21 cellular contexts compared by ENCODE assay signal in the genomic region with DNA sequence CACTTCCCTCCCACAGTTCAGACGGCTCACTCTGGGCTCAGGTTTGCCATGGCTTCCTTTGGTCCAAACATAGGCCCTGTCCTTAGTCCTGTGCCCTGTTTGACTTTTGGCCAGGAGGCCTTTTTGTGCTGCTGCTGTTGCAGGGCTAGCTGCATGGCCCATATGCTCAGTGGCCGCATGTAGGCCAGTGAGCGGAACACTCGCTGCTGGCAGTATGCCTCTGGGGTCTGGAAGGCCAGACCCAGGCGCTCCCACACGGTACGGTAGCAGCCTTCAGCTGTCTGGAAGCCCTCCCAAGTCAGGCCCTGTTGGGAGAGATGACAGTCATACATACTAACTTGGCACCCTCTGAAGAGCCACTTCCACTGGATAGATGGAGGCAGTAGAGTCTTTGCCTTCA. TPM values are rescaled to one million over a fixed set of nuclear protein-coding genes. Genes with fewer than 3 reads are reported as not detected.
DNase-seq lines count a peak whose midpoint lies in the region; ATAC-seq, FAIRE-seq and TF ChIP-seq lines count a peak whose summit lies in the region.
"Had no signal": no experiment of that assay in that cellular context is flagged by ENCODE, and none has a peak within 500 bp of the region (broad histone marks: within the 10 kb centered on the region; RNA-seq: fewer than 3 reads in every experiment).

No MANE protein-coding gene starts in this region.

- no peak for FAIRE-seq in astrocyte (lab: Jason Lieb, UNC)

- no peak for DNase-seq in activated naive CD8-positive, alpha-beta T cell treated with anti-CD3 and anti-CD28 coated beads for 36 hours
- DNase-seq in astrocyte (ENCODE audit: low read depth) (no peak), memory B cell (ENCODE audit: low spot score in 2 of 2) (no peak), OCI-LY7 (ENCODE audit: low spot score) (no peak), esophagus squamous epithelium (lab: John Stamatoyannopoulos, UW) (no peak)
- no peak for DNase-seq in activated CD4-positive, alpha-beta memory T cell treated with anti-CD3 and anti-CD28 coated beads, Interleukin-2, amount 10 ng/mL, durations not matched to agents 7 days and 5 days
- DNase-seq: 8988T; BE2C; Caco-2; CD4-positive, CD25-positive, alpha-beta regulatory T cell; DMS153; GDM1; KBM-7; NCI-H187; NCI-H2107; NCI-H2227 treated with DMSO at 0.1 percent for 48 hours; NCI-H524 had no signal

- H2AFZ ChIP-seq in astrocyte (ENCODE audit: low read depth, low read length) (no peak overlapping the region), OCI-LY7 (ENCODE audit: low read length) (no peak overlapping the region)

- no peak overlapping the region for H3K4me3 ChIP-seq in astrocyte (ENCODE audit: insufficient read depth, low read depth, low read length)
- no peak overlapping the region for H3K4me3 ChIP-seq in OCI-LY7 (ENCODE audit: low read depth, low read length, poor library complexity, severe bottlenecking)
- no peak overlapping the region for H3K4me3 ChIP-seq in esophagus squamous epithelium
- H3K4me3 ChIP-seq: HAP-1, SJSA1 had no signal

- peaks cover 52% of the 10 kb centered on the region for H3K36me3 ChIP-seq in astrocyte (ENCODE audit: insufficient read depth, low read length)
- H3K36me3 ChIP-seq in OCI-LY7 (ENCODE audit: insufficient read depth, low read length), result peaks cover 70% of the 10 kb centered on the region; the same call in 1 of the 2 replicates
- peaks cover 27 to 81% (median 61%) of the 10 kb centered on the region in 3 donors for H3K36me3 ChIP-seq in esophagus squamous epithelium

- H4K20me1 ChIP-seq in astrocyte (ENCODE audit: insufficient read depth, low read length) (peaks cover 74% of the 10 kb centered on the region), OCI-LY7 (ENCODE audit: insufficient read depth, low read length) (no peaks in the 10 kb centered on the region)

- H3K9me2 ChIP-seq in OCI-LY7 (ENCODE audit: insufficient read depth, low read length), result no peaks in the 10 kb centered on the region

- H3K27ac Mint-ChIP-seq in activated naive CD8-positive, alpha-beta T cell, result peak overlapping the region; percentile 2
- no peak overlapping the region for H3K27ac Mint-ChIP-seq in activated naive CD8-positive, alpha-beta T cell treated with anti-CD3 and anti-CD28 coated beads for 36 hours
- H3K27ac Mint-ChIP-seq in astrocyte (ENCODE audit: unreplicated experiment), result peak overlapping the region; percentile 72
- peak overlapping the region; percentile 57 for H3K27ac Mint-ChIP-seq in memory B cell
- H3K27ac Mint-ChIP-seq in activated CD4-positive, alpha-beta memory T cell treated with anti-CD3 and anti-CD28 coated beads, Interleukin-2, amount 10 ng/mL, durations not matched to agents 7 days and 5 days, result no peak overlapping the region
- H3K27ac Mint-ChIP-seq: CD4-positive, CD25-positive, alpha-beta regulatory T cell had no signal

- TF ChIP-seq CTCF in astrocyte (IDR thresholded peaks at IDR 0.05; ENCODE audit: insufficient read depth, low read depth, low read length), result no peak
- no peak for TF ChIP-seq CTCF in OCI-LY7 (conservative IDR thresholded peaks at IDR 0.05; ENCODE audit: low read length)
- TF ChIP-seq CTCF in esophagus squamous epithelium (IDR thresholded peaks at IDR 0.05), result no peak

- no peaks in the 10 kb centered on the region for H3K27me3 Mint-ChIP-seq in activated naive CD8-positive, alpha-beta T cell
- H3K27me3 Mint-ChIP-seq in activated naive CD8-positive, alpha-beta T cell treated with anti-CD3 and anti-CD28 coated beads for 36 hours, result no peaks in the 10 kb centered on the region
- H3K27me3 Mint-ChIP-seq in astrocyte (ENCODE audit: low read depth, unreplicated experiment) (no peaks in the 10 kb centered on the region), memory B cell (no peaks in the 10 kb centered on the region)
- no peaks in the 10 kb centered on the region for H3K27me3 Mint-ChIP-seq in activated CD4-positive, alpha-beta memory T cell treated with anti-CD3 and anti-CD28 coated beads, Interleukin-2, amount 10 ng/mL, durations not matched to agents 7 days and 5 days
- H3K27me3 Mint-ChIP-seq: CD4-positive, CD25-positive, alpha-beta regulatory T cell had no signal

- H3K9me3 ChIP-seq in astrocyte (ENCODE audit: insufficient read depth, low read depth, low read length) (no peaks in the 10 kb centered on the region), OCI-LY7 (ENCODE audit: low read length) (no peaks in the 10 kb centered on the region), esophagus squamous epithelium (no peaks in the 10 kb centered on the region)
- H3K9me3 ChIP-seq: BE2C, Caco-2, HAP-1, SJSA1 had no signal

- no TSS peak for BruUV-seq in OCI-LY7 (replicated peaks; lab: Mats Ljungman, UMichigan)

- H3K4me2 ChIP-seq in astrocyte (ENCODE audit: low read length) (no peak overlapping the region), OCI-LY7 (ENCODE audit: low read length) (no peak overlapping the region)

- no peaks in the 10 kb centered on the region for H3K27me3 ChIP-seq in astrocyte (ENCODE audit: insufficient read depth, low read length)
- no peaks in the 10 kb centered on the region for H3K27me3 ChIP-seq in esophagus squamous epithelium
- H3K27me3 ChIP-seq: BE2C, SJSA1 had no signal

- no peak overlapping the region for H3K9ac ChIP-seq in astrocyte (ENCODE audit: low read length)

- CTCF ChIA-PET in OCI-LY7 (lab: Charles Lee; ENCODE audit: unreplicated experiment), result no interaction called here
- CTCF ChIA-PET in activated CD4-positive, alpha-beta memory T cell treated with anti-CD3 and anti-CD28 coated beads, Interleukin-2, amount 10 ng/mL, durations not matched to agents 7 days and 5 days (lab: Charles Lee), result interaction anchor here (0.7 to 5.9 kb wide), 7 partner anchors 11 to 129 kb away, joined by 3 to 98 read pairs (median 3); partner anchors contain the start of genes GBA2 and RGP1

- no peak for TF ChIP-seq POLR2A in esophagus squamous epithelium (IDR thresholded peaks at IDR 0.05)

- POLR2A ChIA-PET in OCI-LY7 (lab: Charles Lee), result interaction anchor here (2.3 kb wide), 1 partner anchor 10 kb away, joined by 7 read pairs; no protein-coding TSS in a partner anchor
- POLR2A ChIA-PET in activated CD4-positive, alpha-beta memory T cell treated with anti-CD3 and anti-CD28 coated beads, Interleukin-2, amount 10 ng/mL, durations not matched to agents 7 days and 5 days (lab: Charles Lee), result interaction anchor here (0.5 to 3.2 kb wide), 2 partner anchors 11 to 80 kb away, joined by 4 to 20 read pairs; partner anchors contain the start of genes GBA2 and RGP1

- no peak overlapping the region for H3K4me3 Mint-ChIP-seq in activated naive CD8-positive, alpha-beta T cell
- H3K4me3 Mint-ChIP-seq in activated naive CD8-positive, alpha-beta T cell treated with anti-CD3 and anti-CD28 coated beads for 36 hours, result no peak overlapping the region
- H3K4me3 Mint-ChIP-seq in astrocyte (ENCODE audit: unreplicated experiment) (no peak overlapping the region), memory B cell (no peak overlapping the region)
- H3K4me3 Mint-ChIP-seq in activated CD4-positive, alpha-beta memory T cell treated with anti-CD3 and anti-CD28 coated beads, Interleukin-2, amount 10 ng/mL, durations not matched to agents 7 days and 5 days, result no peak overlapping the region

- intact Hi-C loops in OCI-LY7 (cut with micrococcal nuclease; ENCODE audit: unreplicated experiment), result loop anchor here (5.0 to 10.0 kb wide), 3 partner anchors 90 to 662 kb away; partner anchors contain the start of genes FAM221B, FANCG, TMEM8B and VCP
- intact Hi-C loops in esophagus squamous epithelium (cut with DNase I), result loop anchor here (10.0 kb wide), 1 partner anchor 132 kb away; the partner anchor contains the start of gene TESK1

- H3K9me3 Mint-ChIP-seq in activated naive CD8-positive, alpha-beta T cell (ENCODE audit: low read depth), result no peaks in the 10 kb centered on the region
- no peaks in the 10 kb centered on the region for H3K9me3 Mint-ChIP-seq in activated naive CD8-positive, alpha-beta T cell treated with anti-CD3 and anti-CD28 coated beads for 36 hours
- H3K9me3 Mint-ChIP-seq in astrocyte (ENCODE audit: unreplicated experiment), result no peaks in the 10 kb centered on the region
- H3K9me3 Mint-ChIP-seq in memory B cell, result no peaks in the 10 kb centered on the region
- H3K9me3 Mint-ChIP-seq in activated CD4-positive, alpha-beta memory T cell treated with anti-CD3 and anti-CD28 coated beads, Interleukin-2, amount 10 ng/mL, durations not matched to agents 7 days and 5 days, result no peaks in the 10 kb centered on the region
- H3K9me3 Mint-ChIP-seq: CD4-positive, CD25-positive, alpha-beta regulatory T cell had no signal

- WGBS in esophagus squamous epithelium, 2 donors, result 18 to 30% methylated on average over 1 of the region's 7 CpGs

- peaks cover 33% of the 10 kb centered on the region for H3K4me1 Mint-ChIP-seq in activated naive CD8-positive, alpha-beta T cell (ENCODE audit: low read depth)
- H3K4me1 Mint-ChIP-seq in activated naive CD8-positive, alpha-beta T cell treated with anti-CD3 and anti-CD28 coated beads for 36 hours, result peaks cover 18% of the 10 kb centered on the region
- peaks cover 28% of the 10 kb centered on the region for H3K4me1 Mint-ChIP-seq in astrocyte (ENCODE audit: low read depth, unreplicated experiment)
- H3K4me1 Mint-ChIP-seq in memory B cell, result peaks cover 14% of the 10 kb centered on the region
- peaks cover 32% of the 10 kb centered on the region for H3K4me1 Mint-ChIP-seq in activated CD4-positive, alpha-beta memory T cell treated with anti-CD3 and anti-CD28 coated beads, Interleukin-2, amount 10 ng/mL, durations not matched to agents 7 days and 5 days

- peaks cover 18% of the 10 kb centered on the region for H3K4me1 ChIP-seq in astrocyte (ENCODE audit: insufficient read depth, low read length)
- peaks cover 17% of the 10 kb centered on the region for H3K4me1 ChIP-seq in OCI-LY7 (ENCODE audit: insufficient read depth, low read length, poor library complexity, severe bottlenecking)
- peaks cover 10 to 28% (median 14%) of the 10 kb centered on the region in 3 donors for H3K4me1 ChIP-seq in esophagus squamous epithelium
- H3K4me1 ChIP-seq: BE2C had no signal

- H3K36me3 Mint-ChIP-seq in activated naive CD8-positive, alpha-beta T cell, result peaks cover 2% of the 10 kb centered on the region
- peaks cover 12% of the 10 kb centered on the region for H3K36me3 Mint-ChIP-seq in activated naive CD8-positive, alpha-beta T cell treated with anti-CD3 and anti-CD28 coated beads for 36 hours
- peaks cover 36% of the 10 kb centered on the region for H3K36me3 Mint-ChIP-seq in astrocyte (ENCODE audit: low read depth, unreplicated experiment)
- peaks cover 26% of the 10 kb centered on the region for H3K36me3 Mint-ChIP-seq in memory B cell
- H3K36me3 Mint-ChIP-seq in activated CD4-positive, alpha-beta memory T cell treated with anti-CD3 and anti-CD28 coated beads, Interleukin-2, amount 10 ng/mL, durations not matched to agents 7 days and 5 days (ENCODE audit: low read depth), result peaks cover 61% of the 10 kb centered on the region

- H3K79me2 ChIP-seq in astrocyte (ENCODE audit: insufficient read depth, low read length), result peaks cover 41% of the 10 kb centered on the region
- no peaks in the 10 kb centered on the region; the same call in 1 of the 2 replicates for H3K79me2 ChIP-seq in OCI-LY7 (ENCODE audit: insufficient read depth, low read depth, low read length)

- H3K27ac ChIP-seq in astrocyte (ENCODE audit: low read depth, low read length) (no peak overlapping the region), OCI-LY7 (ENCODE audit: low read depth, low read length, poor library complexity, severe bottlenecking) (no peak overlapping the region), esophagus squamous epithelium (no peak overlapping the region)
- H3K27ac ChIP-seq: SJSA1 had no signal

- ATAC-seq in memory B cell (ENCODE audit: low read depth), result no peak
- no peak for ATAC-seq in GM21528 (IDR thresholded peaks at IDR 0.05; ENCODE audit: low FRiP score, unreplicated experiment)

RNA-seq across cellular contexts. Expression of gene CREB3, which starts 4.7 kb away (rescaled TPM):
- 10 to 100 TPM; 23.7 to 24.5 TPM for total RNA-seq in activated naive CD8-positive, alpha-beta T cell treated with anti-CD3 and anti-CD28 coated beads for 36 hours
- total RNA-seq in astrocyte, result 80.3 and 84.1 TPM in 2 replicates
- total RNA-seq in OCI-LY7 (2014; rRNA removed; shearing (Covaris generic)), result 16.8 and 18.2 TPM in 2 replicates
- total RNA-seq in OCI-LY7 (2022), result 21.9 and 23.0 TPM in 2 replicates
- 10 to 100 TPM; 10.5 to 24.2 (median 19.2) TPM for total RNA-seq in esophagus squamous epithelium
- total RNA-seq in activated CD4-positive, alpha-beta memory T cell treated with anti-CD3 and anti-CD28 coated beads, Interleukin-2, amount 10 ng/mL, durations not matched to agents 7 days and 5 days, result 10 to 100 TPM; 23.2 to 24.1 TPM

RNA-seq across cellular contexts. Expression of gene TLN1, which starts 5.1 kb away (rescaled TPM):
- total RNA-seq in activated naive CD8-positive, alpha-beta T cell treated with anti-CD3 and anti-CD28 coated beads for 36 hours, result 100 to 1,000 TPM; 158 to 169 TPM
- 518 and 525 TPM in 2 replicates for total RNA-seq in astrocyte
- 87.5 and 98.8 TPM in 2 replicates for total RNA-seq in OCI-LY7 (2014; rRNA removed; shearing (Covaris generic))
- total RNA-seq in OCI-LY7 (2022), result 169 and 177 TPM in 2 replicates
- 100 to 1,000 TPM in 2 of 4 donors, 10 to 100 TPM in 2; 94.7 to 233 (median 112) TPM for total RNA-seq in esophagus squamous epithelium
- 100 to 1,000 TPM; 341 to 354 TPM for total RNA-seq in activated CD4-positive, alpha-beta memory T cell treated with anti-CD3 and anti-CD28 coated beads, Interleukin-2, amount 10 ng/mL, durations not matched to agents 7 days and 5 days

RNA-seq across cellular contexts. Expression of gene GBA2, which starts 11.9 kb away (rescaled TPM):
- total RNA-seq in activated naive CD8-positive, alpha-beta T cell treated with anti-CD3 and anti-CD28 coated beads for 36 hours, result 10 to 100 TPM; 22.6 to 24.2 TPM
- total RNA-seq in astrocyte (38.3 and 42.5 TPM in 2 replicates), OCI-LY7 (2022) (68.2 and 70.4 TPM in 2 replicates), esophagus squamous epithelium (10 to 100 TPM; 14.1 to 61.8 (median 42.0) TPM)
- 66.0 and 75.4 TPM in 2 replicates for total RNA-seq in OCI-LY7 (2014; rRNA removed; shearing (Covaris generic))
- 10 to 100 TPM; 45.8 to 49.1 TPM for total RNA-seq in activated CD4-positive, alpha-beta memory T cell treated with anti-CD3 and anti-CD28 coated beads, Interleukin-2, amount 10 ng/mL, durations not matched to agents 7 days and 5 days

RNA-seq across cellular contexts. Expression of gene RGP1, which starts 11.9 kb away (rescaled TPM):
- total RNA-seq in activated naive CD8-positive, alpha-beta T cell treated with anti-CD3 and anti-CD28 coated beads for 36 hours, result 10 to 100 TPM; 12.7 to 13.4 TPM
- total RNA-seq in astrocyte, result 27.2 and 30.0 TPM in 2 replicates
- 12.3 and 13.5 TPM in 2 replicates for total RNA-seq in OCI-LY7 (2014; rRNA removed; shearing (Covaris generic))
- 27.1 and 31.3 TPM in 2 replicates for total RNA-seq in OCI-LY7 (2022)
- 10 to 100 TPM in 3 of 4 donors, 1 to 10 TPM in 1; 8.0 to 17.5 (median 11.6) TPM for total RNA-seq in esophagus squamous epithelium
- total RNA-seq in activated CD4-positive, alpha-beta memory T cell treated with anti-CD3 and anti-CD28 coated beads, Interleukin-2, amount 10 ng/mL, durations not matched to agents 7 days and 5 days, result 10 to 100 TPM; 29.1 to 29.5 TPM

RNA-seq across cellular contexts. Expression of gene MSMP, which starts 16.9 kb away (rescaled TPM):
- under 1 TPM in 1 of 2 experiments, not detected in 1; 0.94 TPM for total RNA-seq in activated naive CD8-positive, alpha-beta T cell treated with anti-CD3 and anti-CD28 coated beads for 36 hours
- total RNA-seq in astrocyte (not detected in 2 replicates), OCI-LY7 (2022) (4.1 and 4.4 TPM in 2 replicates), esophagus squamous epithelium (not detected)
- 0.67 and 2.3 TPM in 2 replicates for total RNA-seq in OCI-LY7 (2014; rRNA removed; shearing (Covaris generic))
- under 1 TPM in 1 of 2 experiments, not detected in 1; 0.48 TPM for total RNA-seq in activated CD4-positive, alpha-beta memory T cell treated with anti-CD3 and anti-CD28 coated beads, Interleukin-2, amount 10 ng/mL, durations not matched to agents 7 days and 5 days
- total RNA-seq: Caco-2; CD4-positive, CD25-positive, alpha-beta regulatory T cell; SJSA1 had no signal

Comparison
In these comparisons a context has a peak if more than half of its experiments do, and no peak if none do; other contexts are left out.
1. H3K27ac Mint-ChIP-seq: peak in activated naive CD8-positive, alpha-beta T cell (single experiment), astrocyte (single experiment) and memory B cell (single experiment); none in activated naive CD8-positive, alpha-beta T cell treated with anti-CD3 and anti-CD28 coated beads for 36 hours (single experiment) and activated CD4-positive, alpha-beta memory T cell treated with anti-CD3 and anti-CD28 coated beads, Interleukin-2, amount 10 ng/mL, durations not matched to agents 7 days and 5 days (single experiment).